8 cellular contexts compared by ENCODE assay signal in genomic region chr2:242088471-242089212, GRCh38.
DNase-seq lines count a peak whose midpoint lies in the region; ATAC-seq and TF ChIP-seq lines count a peak whose summit lies in the region.

No MANE protein-coding gene starts in this region.

- peak; percentile 95 for DNase-seq in AG08396 (ENCODE audit: low spot score)
- peak; percentile 92 for DNase-seq in NCI-H2196 (lab: John Stamatoyannopoulos, UW; ENCODE audit: unreplicated experiment)
- peak; percentile 77 to 82 for DNase-seq in cardiac fibroblast (ENCODE audit: low read depth in 2 of 2)
- peak; percentile 78 for DNase-seq in iris pigment epithelial cell (ENCODE audit: low read depth)
- DNase-seq in stimulated activated CD4-positive, alpha-beta T cell treated with anti-CD3 and anti-CD28 coated beads, Interleukin-12 subunit alpha, Interleukin-12 subunit beta, amount 100 ng/mL, for 4 hours, result peak; percentile 88

- peak; percentile 80 for ATAC-seq in GM18909 (IDR thresholded peaks at IDR 0.05; ENCODE audit: poor library complexity, unreplicated experiment)
- peak; percentile 86 for ATAC-seq in HG03135 (IDR thresholded peaks at IDR 0.05; ENCODE audit: unreplicated experiment)

- H3K4me3 ChIP-seq in WI38 (ENCODE audit: low read depth, low read length) (peak overlapping the region; percentile 76), cardiac fibroblast (replicated peaks in 1 of 2; ENCODE audit: low read depth in 2 of 2, low read length in 2 of 2) (peak overlapping the region; percentile 81 to 82)

- TF ChIP-seq CTCF in WI38 (IDR thresholded peaks at IDR 0.05; ENCODE audit: low read depth, low read length) (no peak), cardiac fibroblast (IDR thresholded peaks at IDR 0.05; ENCODE audit: low read depth, low read length) (no peak)

Comparison
In these comparisons a context has a peak if more than half of its experiments do, and no peak if none do; other contexts are left out.
1. Peak in every context shown above with its lines: DNase-seq, ATAC-seq and H3K4me3 ChIP-seq.